In genomic region chr1:36253463-36253862, GRCh38 we compare ENCODE assay signal across 10 cellular contexts. TPM values are rescaled to one million over a fixed set of nuclear protein-coding genes. Genes with fewer than 3 reads are reported as not detected.
DNase-seq lines count a peak whose midpoint lies in the region; ATAC-seq and TF ChIP-seq lines count a peak whose summit lies in the region.
"Had no signal": no experiment of that assay in that cellular context is flagged by ENCODE, and none has a peak within 500 bp of the region (broad histone marks: within the 10 kb centered on the region; RNA-seq: fewer than 3 reads in every experiment).

No MANE protein-coding gene starts in this region.

- no peak overlapping the region for H3K4me3 Mint-ChIP-seq in T-helper 2 cell treated with Interferon-gamma antibody and Interleukin-4, amounts not matched to agents 5 μg/mL and 100 μg/mL, for 36 hours

- peak overlapping the region; percentile 97 for H3K27ac ChIP-seq in DOHH2 (ENCODE audit: low read depth, low read length)
- H3K27ac ChIP-seq in ascending aorta = peak overlapping the region; percentile 9 to 44

- peaks cover 12% of the 10 kb centered on the region for H3K36me3 Mint-ChIP-seq in T-helper 2 cell treated with Interferon-gamma antibody and Interleukin-4, amounts not matched to agents 5 μg/mL and 100 μg/mL, for 36 hours (ENCODE audit: low read depth)

- no peaks in the 10 kb centered on the region for H4K20me1 ChIP-seq in DOHH2 (ENCODE audit: control insufficient read depth, insufficient read depth, low read depth, low read length)

- ATAC-seq in HG02973 (IDR thresholded peaks at IDR 0.05; ENCODE audit: unreplicated experiment) = no peak

- H3K27me3 Mint-ChIP-seq in T-helper 2 cell treated with Interferon-gamma antibody and Interleukin-4, amounts not matched to agents 5 μg/mL and 100 μg/mL, for 36 hours (ENCODE audit: low read depth) = no peaks in the 10 kb centered on the region
- H3K27me3 Mint-ChIP-seq: CD8-positive, alpha-beta memory T cell had no signal

- intact Hi-C loops in ascending aorta (cut with DNase I) = no loop called here

- H3K9me2 ChIP-seq in DOHH2 (replicated peaks; ENCODE audit: control insufficient read depth, low read length) = no peaks in the 10 kb centered on the region

- H3K9me3 ChIP-seq in DOHH2 (ENCODE audit: control insufficient read depth, insufficient read depth, low read length) = no peaks in the 10 kb centered on the region
- no peaks in the 10 kb centered on the region for H3K9me3 ChIP-seq in ascending aorta
- H3K9me3 ChIP-seq: stomach had no signal

- DNase-seq in A172 (ENCODE audit: low spot score) = peak; percentile 5
- DNase-seq in ascending aorta (ENCODE audit: low spot score in 2 of 2) = no peak
- peak; percentile 86 for DNase-seq in iris pigment epithelial cell (ENCODE audit: low read depth)
- no peak for DNase-seq in T-helper 2 cell treated with Interferon-gamma antibody and Interleukin-4, amounts not matched to agents 5 μg/mL and 100 μg/mL, for 36 hours (ENCODE audit: low spot score)
- no peak for DNase-seq in NCI-H2171 treated with DMSO at 0.1 percent for 48 hours (lab: John Stamatoyannopoulos, UW)
- DNase-seq in cerebellar cortex (ENCODE audit: low spot score) = no peak
- DNase-seq: CD8-positive, alpha-beta memory T cell; stomach had no signal

- no peaks in the 10 kb centered on the region for H3K9me3 Mint-ChIP-seq in T-helper 2 cell treated with Interferon-gamma antibody and Interleukin-4, amounts not matched to agents 5 μg/mL and 100 μg/mL, for 36 hours
- H3K9me3 Mint-ChIP-seq: CD8-positive, alpha-beta memory T cell had no signal

- H3K4me1 ChIP-seq in DOHH2 (ENCODE audit: control insufficient read depth, low read length) (peaks cover 93% of the 10 kb centered on the region), ascending aorta (peaks cover 12 to 53% of the 10 kb centered on the region in 2 donors)

- peaks cover 55% of the 10 kb centered on the region for H3F3A ChIP-seq in DOHH2 (ENCODE audit: control insufficient read depth, insufficient read depth)

- H3K4me3 ChIP-seq in DOHH2 (ENCODE audit: low read length) (peak overlapping the region; percentile 62), ascending aorta (no peak overlapping the region)
- H3K4me3 ChIP-seq: stomach had no signal

- H3K4me2 ChIP-seq in DOHH2 (ENCODE audit: low read length) = peak overlapping the region; percentile 68

- peaks cover 94% of the 10 kb centered on the region for H3K79me2 ChIP-seq in DOHH2 (ENCODE audit: control insufficient read depth, low read length)

- no peak overlapping the region for H3K27ac Mint-ChIP-seq in T-helper 2 cell treated with Interferon-gamma antibody and Interleukin-4, amounts not matched to agents 5 μg/mL and 100 μg/mL, for 36 hours

- peaks cover 19% of the 10 kb centered on the region for H3K4me1 Mint-ChIP-seq in T-helper 2 cell treated with Interferon-gamma antibody and Interleukin-4, amounts not matched to agents 5 μg/mL and 100 μg/mL, for 36 hours (ENCODE audit: low read depth)

- TF ChIP-seq CTCF in DOHH2 (IDR thresholded peaks at IDR 0.05; ENCODE audit: low read depth, low read length, poor library complexity, severe bottlenecking) (no peak), ascending aorta (IDR thresholded peaks at IDR 0.05) (no peak)

- H3K36me3 ChIP-seq in DOHH2 (ENCODE audit: control insufficient read depth, low read length) (peaks cover 27% of the 10 kb centered on the region), ascending aorta (peaks cover 0 to 4% of the 10 kb centered on the region in 2 donors)

- H3K27me3 ChIP-seq in DOHH2 (ENCODE audit: control insufficient read depth, low read length) (no peaks in the 10 kb centered on the region), ascending aorta (no peaks in the 10 kb centered on the region)
- H3K27me3 ChIP-seq: stomach had no signal

RNA-seq across cellular contexts. Expression of gene THRAP3, which starts 29.2 kb away (rescaled TPM):
- 50.0 and 53.5 TPM in 2 replicates for total RNA-seq in A172 (2014; rRNA removed; shearing (Covaris generic))
- 39.5 TPM for total RNA-seq in ascending aorta

RNA-seq across cellular contexts. Expression of gene SH3D21, which starts 52.7 kb away (rescaled TPM):
- 0.98 TPM in 1 of 2 replicates, not detected in the other for total RNA-seq in A172 (2014; rRNA removed; shearing (Covaris generic))
- total RNA-seq in ascending aorta = 1.3 TPM

Comparison
In these comparisons a context has a peak if more than half of its experiments do, and no peak if none do; other contexts are left out.
1. DNase-seq: peak in A172 (single experiment) and iris pigment epithelial cell (single experiment); none in ascending aorta (0 of 2), T-helper 2 cell treated with Interferon-gamma antibody and Interleukin-4, amounts not matched to agents 5 μg/mL and 100 μg/mL, for 36 hours (single experiment), NCI-H2171 treated with DMSO at 0.1 percent for 48 hours (single experiment) and cerebellar cortex (single experiment).